In the genomic region with DNA sequence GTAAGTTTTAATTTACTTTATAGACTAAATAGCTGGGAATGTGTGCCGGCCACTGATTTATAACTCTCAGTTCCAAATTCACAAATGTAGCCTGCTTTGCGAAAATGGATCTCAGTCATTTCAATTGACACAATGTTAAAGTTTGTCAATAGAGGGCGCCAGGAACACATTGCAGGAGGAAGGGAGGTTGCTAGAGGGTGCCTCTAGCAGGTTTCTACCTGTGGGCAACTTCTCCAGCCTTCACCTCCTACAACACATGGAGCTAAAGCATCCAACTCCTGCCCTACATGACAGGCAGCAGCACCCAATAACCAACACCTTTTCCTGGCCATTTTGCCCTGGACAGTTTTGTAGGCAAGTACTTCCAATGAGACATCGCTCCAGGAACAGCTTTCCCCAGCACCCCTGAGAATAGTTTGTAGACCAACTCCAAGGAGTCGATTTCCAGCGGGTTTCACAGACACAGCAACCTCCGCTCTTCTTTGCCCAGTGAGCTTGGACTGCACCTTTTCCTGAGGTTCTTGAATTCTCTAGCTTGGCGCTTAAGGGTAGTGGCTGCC, we compare ENCODE assay signal across 8 cellular contexts.
A peak's percentile ranks its signal among the peaks of the same experiment; 100 is the strongest.
DNase-seq lines count a peak whose midpoint lies in the region; ATAC-seq, FAIRE-seq and TF ChIP-seq lines count a peak whose summit lies in the region.

No MANE protein-coding gene starts in this region.

- no peak for TF ChIP-seq POLR2A in vagina (IDR thresholded peaks at IDR 0.05)

- no peak overlapping the region for H3K4me3 ChIP-seq in vagina

- H3K9me3 ChIP-seq in vagina = no peaks in the 10 kb centered on the region

- no peak for FAIRE-seq in RCC 7860 (lab: Jason Lieb, UNC)

- H3K4me1 ChIP-seq in vagina = no peaks in the 10 kb centered on the region

- ATAC-seq in HG03108 (IDR thresholded peaks at IDR 0.05; ENCODE audit: unreplicated experiment) (no peak), HG03378 (IDR thresholded peaks at IDR 0.05; ENCODE audit: unreplicated experiment) (no peak)

- TF ChIP-seq CTCF in vagina (IDR thresholded peaks at IDR 0.05) = no peak

- DNase-seq in COLO668 (lab: John Stamatoyannopoulos, UW; ENCODE audit: unreplicated experiment) (peak; percentile 42), HT-29 (ENCODE audit: low spot score) (peak; percentile 45), RCC 7860 (ENCODE audit: low spot score) (peak; percentile 15), glomerular visceral epithelial cell (ENCODE audit: extremely low spot score) (peak; percentile 24), vagina (ENCODE audit: extremely low spot score in 2 of 2) (no peak), C1 segment of cervical spinal cord (lab: John Stamatoyannopoulos, UW) (no peak)

- H3K27me3 ChIP-seq in vagina = no peaks in the 10 kb centered on the region

- H3K36me3 ChIP-seq in vagina = no peaks in the 10 kb centered on the region

- H3K27ac ChIP-seq in vagina = no peak overlapping the region

- intact Hi-C loops in vagina (cut with DNase I) = no loop called here

Comparison
In these comparisons a context has a peak if more than half of its experiments do, and no peak if none do; other contexts are left out.
1. DNase-seq: peak in COLO668 (single experiment), HT-29 (single experiment), RCC 7860 (single experiment) and glomerular visceral epithelial cell (single experiment); none in vagina (0 of 2) and C1 segment of cervical spinal cord (0 of 14).